Comparison of ENCODE assay signal across 32 cellular contexts in the genomic region with DNA sequence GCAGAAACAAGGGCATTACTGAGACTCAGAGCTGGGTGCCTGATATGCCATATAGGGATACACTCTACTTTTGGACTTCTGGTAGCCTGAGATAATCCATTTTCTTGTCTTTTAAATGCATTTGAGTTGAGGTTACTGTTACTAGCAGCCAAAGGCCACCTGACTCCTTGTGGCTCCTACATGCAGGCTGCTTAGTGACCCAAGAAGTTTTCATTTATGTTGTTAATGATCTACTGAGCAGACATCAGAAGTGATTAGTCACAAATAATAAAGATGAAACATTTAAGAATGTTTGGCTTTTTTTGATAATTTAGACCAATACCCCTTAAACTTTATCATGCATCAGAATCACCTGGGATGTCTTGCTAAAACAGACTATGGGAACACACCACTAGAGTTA.
"Had no signal": no experiment of that assay in that cellular context is flagged by ENCODE, and none has a peak within 500 bp of the region (broad histone marks: within the 10 kb centered on the region; RNA-seq: fewer than 3 reads in every experiment).

No MANE protein-coding gene starts in this region.

- H3K36me3 Mint-ChIP-seq: activated CD8-positive, alpha-beta memory T cell treated with anti-CD3 and anti-CD28 coated beads, Interleukin-2, amount 10 ng/mL, durations not matched to agents 7 days and 5 days; activated naive CD4-positive, alpha-beta T cell treated with anti-CD3 and anti-CD28 coated beads, Interleukin-2, amount 10 ng/mL, durations not matched to agents 7 days and 5 days; brain had no signal

- DNase-seq: activated B cell treated with CpG ODN at 0.5 μM for 24 hours; activated CD4-positive, alpha-beta memory T cell treated with anti-CD3 and anti-CD28 coated beads, Interleukin-2, amount 10 ng/mL, durations not matched to agents 7 days and 5 days; activated CD4-positive, alpha-beta T cell treated with anti-CD3 and anti-CD28 coated beads for 48 hours; activated CD4-positive, alpha-beta T cell treated with anti-CD3 and anti-CD28 coated beads, Interleukin-2, amount 10 ng/mL, durations not matched to agents 7 days and 5 days; activated CD4-positive, alpha-beta T cell treated with anti-CD3 and anti-CD28 coated beads, Interleukin-2, amount 50 U/mL, for 48 hours; activated CD4-positive, CD25-positive, alpha-beta regulatory T cell treated with anti-CD3 and anti-CD28 coated beads, Interleukin-2, amount 50 U/mL, for 72 hours; activated CD8-positive, alpha-beta memory T cell treated with anti-CD3 and anti-CD28 coated beads for 24 hours; activated CD8-positive, alpha-beta memory T cell treated with anti-CD3 and anti-CD28 coated beads, Interleukin-2, amount 10 ng/mL, durations not matched to agents 7 days and 5 days; activated CD8-positive, alpha-beta memory T cell treated with anti-CD3 and anti-CD28 coated beads, Interleukin-2, amount 50 U/mL, for 48 hours; activated CD8-positive, alpha-beta T cell treated with anti-CD3 and anti-CD28 coated beads, Interleukin-2, amount 10 ng/mL, durations not matched to agents 7 days and 5 days; activated effector memory CD4-positive, alpha-beta T cell treated with Interleukin-2 at 50 U/mL for 16 hours; activated gamma-delta T cell; activated naive CD4-positive, alpha-beta T cell treated with anti-CD3 and anti-CD28 coated beads, Interleukin-2, amount 10 ng/mL, durations not matched to agents 7 days and 5 days; activated naive CD4-positive, alpha-beta T cell treated with Interleukin-2 at 50 U/mL for 16 hours; activated naive CD8-positive, alpha-beta T cell treated with anti-CD3 and anti-CD28 coated beads, Interleukin-2, amount 10 ng/mL, durations not matched to agents 7 days and 5 days; activated naive CD8-positive, alpha-beta T cell treated with anti-CD3 and anti-CD28 coated beads, Interleukin-2, amount 50 U/mL, for 24 hours; activated T-cell treated with anti-CD3 and anti-CD28 coated beads, Interleukin-2, amount 50 U/mL, for 24 hours; activated T-cell treated with anti-CD3 and anti-CD28 coated beads, Interleukin-2, amount 50 U/mL, for 48 hours; amygdala; anterior cingulate cortex; caudate nucleus; cerebellar nuclear complex; T-helper 1 cell; T-helper 2 cell; T-helper 9 cell had no signal

- H3K4me3 Mint-ChIP-seq: activated B cell treated with CpG ODN at 0.5 μM for 24 hours; activated CD4-positive, alpha-beta memory T cell treated with anti-CD3 and anti-CD28 coated beads, Interleukin-2, amount 10 ng/mL, durations not matched to agents 7 days and 5 days; activated CD4-positive, alpha-beta T cell treated with anti-CD3 and anti-CD28 coated beads, Interleukin-2, amount 10 ng/mL, durations not matched to agents 7 days and 5 days; activated CD8-positive, alpha-beta memory T cell treated with anti-CD3 and anti-CD28 coated beads, Interleukin-2, amount 10 ng/mL, durations not matched to agents 7 days and 5 days; activated CD8-positive, alpha-beta T cell treated with anti-CD3 and anti-CD28 coated beads, Interleukin-2, amount 10 ng/mL, durations not matched to agents 7 days and 5 days; activated naive CD4-positive, alpha-beta T cell treated with anti-CD3 and anti-CD28 coated beads, Interleukin-2, amount 10 ng/mL, durations not matched to agents 7 days and 5 days; activated naive CD4-positive, alpha-beta T cell treated with anti-CD3 and anti-CD28 coated beads, Interleukin-2, amount 50 U/mL, for 24 hours; activated naive CD8-positive, alpha-beta T cell; activated naive CD8-positive, alpha-beta T cell treated with anti-CD3 and anti-CD28 coated beads, Interleukin-2, amount 10 ng/mL, durations not matched to agents 7 days and 5 days; activated naive CD8-positive, alpha-beta T cell treated with anti-CD3 and anti-CD28 coated beads, Interleukin-2, amount 50 U/mL, for 24 hours; activated T-cell treated with anti-CD3 and anti-CD28 coated beads, Interleukin-2, amount 50 U/mL, for 24 hours; brain; central memory CD8-positive, alpha-beta T cell; T-helper 1 cell treated with Interleukin-12 subunit alpha and Interleukin-12 subunit beta and Interleukin-4 antibody, amounts not matched to agents 30 μg/mL and 1 μg/mL, for 36 hours; T-helper 2 cell treated with Interferon-gamma antibody and Interleukin-4, amounts not matched to agents 5 μg/mL and 100 μg/mL, for 36 hours had no signal

- H3K27ac Mint-ChIP-seq: activated B cell treated with CpG ODN at 0.5 μM for 24 hours; activated CD4-positive, alpha-beta memory T cell treated with anti-CD3 and anti-CD28 coated beads, Interleukin-2, amount 10 ng/mL, durations not matched to agents 7 days and 5 days; activated CD4-positive, alpha-beta T cell treated with anti-CD3 and anti-CD28 coated beads, Interleukin-2, amount 10 ng/mL, durations not matched to agents 7 days and 5 days; activated CD8-positive, alpha-beta memory T cell treated with anti-CD3 and anti-CD28 coated beads, Interleukin-2, amount 10 ng/mL, durations not matched to agents 7 days and 5 days; activated CD8-positive, alpha-beta T cell treated with anti-CD3 and anti-CD28 coated beads, Interleukin-2, amount 10 ng/mL, durations not matched to agents 7 days and 5 days; activated naive CD4-positive, alpha-beta T cell treated with anti-CD3 and anti-CD28 coated beads, Interleukin-2, amount 10 ng/mL, durations not matched to agents 7 days and 5 days; activated naive CD4-positive, alpha-beta T cell treated with anti-CD3 and anti-CD28 coated beads, Interleukin-2, amount 50 U/mL, for 24 hours; activated naive CD8-positive, alpha-beta T cell; activated naive CD8-positive, alpha-beta T cell treated with anti-CD3 and anti-CD28 coated beads, Interleukin-2, amount 10 ng/mL, durations not matched to agents 7 days and 5 days; activated naive CD8-positive, alpha-beta T cell treated with anti-CD3 and anti-CD28 coated beads, Interleukin-2, amount 50 U/mL, for 24 hours; activated T-cell treated with anti-CD3 and anti-CD28 coated beads, Interleukin-2, amount 50 U/mL, for 24 hours; activated T-helper 2 cell treated with anti-CD3 and anti-CD28 coated beads, Interferon-gamma antibody, Interleukin-2, Interleukin-4, amounts not matched to agents 10 μg/mL and 5 μg/mL and 100 μg/mL, durations not matched to agents 14 hours and 24 hours and 36 hours; brain; T-helper 1 cell treated with Interleukin-12 subunit alpha and Interleukin-12 subunit beta and Interleukin-4 antibody, amounts not matched to agents 30 μg/mL and 1 μg/mL, for 36 hours; T-helper 2 cell treated with Interferon-gamma antibody and Interleukin-4, amounts not matched to agents 5 μg/mL and 100 μg/mL, for 36 hours had no signal

- H3K27me3 Mint-ChIP-seq: activated B cell treated with CpG ODN at 0.5 μM for 24 hours; activated CD4-positive, alpha-beta memory T cell treated with anti-CD3 and anti-CD28 coated beads, Interleukin-2, amount 10 ng/mL, durations not matched to agents 7 days and 5 days; activated CD4-positive, alpha-beta T cell treated with anti-CD3 and anti-CD28 coated beads, Interleukin-2, amount 10 ng/mL, durations not matched to agents 7 days and 5 days; activated CD8-positive, alpha-beta memory T cell treated with anti-CD3 and anti-CD28 coated beads, Interleukin-2, amount 10 ng/mL, durations not matched to agents 7 days and 5 days; activated naive CD4-positive, alpha-beta T cell treated with anti-CD3 and anti-CD28 coated beads, Interleukin-2, amount 10 ng/mL, durations not matched to agents 7 days and 5 days; activated naive CD4-positive, alpha-beta T cell treated with anti-CD3 and anti-CD28 coated beads, Interleukin-2, amount 50 U/mL, for 24 hours; activated naive CD8-positive, alpha-beta T cell; activated naive CD8-positive, alpha-beta T cell treated with anti-CD3 and anti-CD28 coated beads, Interleukin-2, amount 10 ng/mL, durations not matched to agents 7 days and 5 days; activated naive CD8-positive, alpha-beta T cell treated with anti-CD3 and anti-CD28 coated beads, Interleukin-2, amount 50 U/mL, for 24 hours; activated T-cell treated with anti-CD3 and anti-CD28 coated beads, Interleukin-2, amount 50 U/mL, for 24 hours had no signal

- ATAC-seq: activated CD8-positive, alpha-beta memory T cell treated with anti-CD3 and anti-CD28 coated beads, Interleukin-2, amount 10 ng/mL, durations not matched to agents 7 days and 5 days; activated CD8-positive, alpha-beta T cell treated with anti-CD3 and anti-CD28 coated beads, Interleukin-2, amount 10 ng/mL, durations not matched to agents 7 days and 5 days; activated naive CD8-positive, alpha-beta T cell treated with anti-CD3 and anti-CD28 coated beads, Interleukin-2, amount 50 U/mL, for 24 hours had no signal

- H3K4me1 Mint-ChIP-seq: activated B cell treated with CpG ODN at 0.5 μM for 24 hours; activated CD4-positive, alpha-beta memory T cell treated with anti-CD3 and anti-CD28 coated beads, Interleukin-2, amount 10 ng/mL, durations not matched to agents 7 days and 5 days; activated CD4-positive, alpha-beta T cell treated with anti-CD3 and anti-CD28 coated beads, Interleukin-2, amount 10 ng/mL, durations not matched to agents 7 days and 5 days; activated CD8-positive, alpha-beta memory T cell treated with anti-CD3 and anti-CD28 coated beads, Interleukin-2, amount 10 ng/mL, durations not matched to agents 7 days and 5 days; activated naive CD4-positive, alpha-beta T cell treated with anti-CD3 and anti-CD28 coated beads, Interleukin-2, amount 10 ng/mL, durations not matched to agents 7 days and 5 days; activated naive CD4-positive, alpha-beta T cell treated with anti-CD3 and anti-CD28 coated beads, Interleukin-2, amount 50 U/mL, for 24 hours; activated naive CD8-positive, alpha-beta T cell treated with anti-CD3 and anti-CD28 coated beads, Interleukin-2, amount 10 ng/mL, durations not matched to agents 7 days and 5 days; activated naive CD8-positive, alpha-beta T cell treated with anti-CD3 and anti-CD28 coated beads, Interleukin-2, amount 50 U/mL, for 24 hours; brain; central memory CD8-positive, alpha-beta T cell had no signal
